In the genomic region with DNA sequence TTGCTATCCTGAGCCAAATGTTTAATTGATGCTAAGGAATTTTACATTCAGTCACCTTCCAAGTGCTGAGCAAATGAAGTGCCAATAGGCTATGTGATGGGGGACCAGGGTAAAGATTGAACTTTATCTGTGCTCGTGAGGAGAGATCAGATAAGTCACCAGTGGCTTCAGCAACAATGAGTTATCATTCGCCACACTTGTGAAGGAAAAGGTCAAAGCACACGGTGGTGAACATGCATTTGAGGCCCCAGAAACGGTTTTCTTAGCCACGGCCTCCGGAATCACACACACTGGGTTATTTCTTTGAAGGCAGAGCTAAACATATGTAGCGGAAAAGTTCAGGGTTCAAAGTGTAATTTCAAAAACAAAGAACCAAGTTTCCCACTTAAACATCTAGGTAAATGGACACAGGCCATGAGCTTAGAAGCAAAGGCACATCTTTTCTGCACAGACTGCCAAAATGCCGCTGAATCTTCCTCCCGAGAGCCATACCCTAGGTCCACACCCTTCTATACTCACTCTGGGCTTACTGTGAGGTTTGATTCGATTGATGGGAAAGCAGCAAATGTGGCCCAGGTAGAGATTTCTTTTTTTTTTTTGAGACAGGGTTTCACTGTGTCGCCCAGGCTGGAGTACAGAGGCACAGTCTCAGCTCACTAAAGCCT, we compare ENCODE assay signal across 2 cellular contexts.
TF ChIP-seq lines count a peak whose summit lies in the region.

No MANE protein-coding gene starts in this region.

TF ChIP-seq in HepG2, 621 proteins besides CTCF, POLR2A, EP300 and RAD21 (continues in another document):
- TF ChIP-seq, protein P1, sequence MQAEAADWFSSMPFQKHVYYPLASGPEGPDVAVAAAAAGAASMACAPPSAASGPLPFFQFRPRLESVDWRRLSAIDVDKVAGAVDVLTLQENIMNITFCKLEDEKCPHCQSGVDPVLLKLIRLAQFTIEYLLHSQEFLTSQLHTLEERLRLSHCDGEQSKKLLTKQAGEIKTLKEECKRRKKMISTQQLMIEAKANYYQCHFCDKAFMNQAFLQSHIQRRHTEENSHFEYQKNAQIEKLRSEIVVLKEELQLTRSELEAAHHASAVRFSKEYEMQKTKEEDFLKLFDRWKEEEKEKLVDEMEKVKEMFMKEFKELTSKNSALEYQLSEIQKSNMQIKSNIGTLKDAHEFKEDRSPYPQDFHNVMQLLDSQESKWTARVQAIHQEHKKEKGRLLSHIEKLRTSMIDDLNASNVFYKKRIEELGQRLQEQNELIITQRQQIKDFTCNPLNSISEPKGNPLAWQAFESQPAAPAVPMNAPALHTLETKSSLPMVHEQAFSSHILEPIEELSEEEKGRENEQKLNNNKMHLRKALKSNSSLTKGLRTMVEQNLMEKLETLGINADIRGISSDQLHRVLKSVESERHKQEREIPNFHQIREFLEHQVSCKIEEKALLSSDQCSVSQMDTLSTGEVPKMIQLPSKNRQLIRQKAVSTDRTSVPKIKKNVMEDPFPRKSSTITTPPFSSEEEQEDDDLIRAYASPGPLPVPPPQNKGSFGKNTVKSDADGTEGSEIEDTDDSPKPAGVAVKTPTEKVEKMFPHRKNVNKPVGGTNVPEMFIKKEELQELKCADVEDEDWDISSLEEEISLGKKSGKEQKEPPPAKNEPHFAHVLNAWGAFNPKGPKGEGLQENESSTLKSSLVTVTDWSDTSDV (CRISPR knock-in tag; IDR thresholded peaks at IDR 0.05), result no peak
- TF ChIP-seq PHF21A (CRISPR knock-in tag; IDR thresholded peaks at IDR 0.05) (peak; percentile 90), NFKBIZ (CRISPR knock-in tag; IDR thresholded peaks at IDR 0.05) (no peak), MBD4 (IDR thresholded peaks at IDR 0.05; ENCODE audit: borderline replicate concordance, low read length) (no peak), PAWR (CRISPR knock-in tag; IDR thresholded peaks at IDR 0.05; ENCODE audit: borderline replicate concordance) (no peak), ZNF331 (CRISPR knock-in tag; IDR thresholded peaks at IDR 0.05) (peak; percentile 60; the same call in 1 of the 2 replicates), ZNF24 (IDR thresholded peaks at IDR 0.05) (0 out of 2 replicates have a peak, but pooled peaks have one; percentile 17), ZFP37 (CRISPR knock-in tag; IDR thresholded peaks at IDR 0.05; ENCODE audit: borderline replicate concordance) (peak; percentile 83; the same call in 1 of the 2 replicates), TCF12 (IDR thresholded peaks at IDR 0.05) (no peak), TCF12 (CRISPR knock-in tag; IDR thresholded peaks at IDR 0.05) (0 out of 2 replicates have a peak, but pooled peaks have one; percentile 59), ZNF678 (CRISPR knock-in tag; IDR thresholded peaks at IDR 0.05) (no peak), BCL6 (CRISPR knock-in tag; IDR thresholded peaks at IDR 0.05) (peak; percentile 88)
- TF ChIP-seq, protein P2, sequence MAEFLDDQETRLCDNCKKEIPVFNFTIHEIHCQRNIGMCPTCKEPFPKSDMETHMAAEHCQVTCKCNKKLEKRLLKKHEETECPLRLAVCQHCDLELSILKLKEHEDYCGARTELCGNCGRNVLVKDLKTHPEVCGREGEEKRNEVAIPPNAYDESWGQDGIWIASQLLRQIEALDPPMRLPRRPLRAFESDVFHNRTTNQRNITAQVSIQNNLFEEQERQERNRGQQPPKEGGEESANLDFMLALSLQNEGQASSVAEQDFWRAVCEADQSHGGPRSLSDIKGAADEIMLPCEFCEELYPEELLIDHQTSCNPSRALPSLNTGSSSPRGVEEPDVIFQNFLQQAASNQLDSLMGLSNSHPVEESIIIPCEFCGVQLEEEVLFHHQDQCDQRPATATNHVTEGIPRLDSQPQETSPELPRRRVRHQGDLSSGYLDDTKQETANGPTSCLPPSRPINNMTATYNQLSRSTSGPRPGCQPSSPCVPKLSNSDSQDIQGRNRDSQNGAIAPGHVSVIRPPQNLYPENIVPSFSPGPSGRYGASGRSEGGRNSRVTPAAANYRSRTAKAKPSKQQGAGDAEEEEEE (CRISPR knock-in tag; IDR thresholded peaks at IDR 0.05; ENCODE audit: borderline replicate concordance), result no peak
- TF ChIP-seq, protein P3, sequence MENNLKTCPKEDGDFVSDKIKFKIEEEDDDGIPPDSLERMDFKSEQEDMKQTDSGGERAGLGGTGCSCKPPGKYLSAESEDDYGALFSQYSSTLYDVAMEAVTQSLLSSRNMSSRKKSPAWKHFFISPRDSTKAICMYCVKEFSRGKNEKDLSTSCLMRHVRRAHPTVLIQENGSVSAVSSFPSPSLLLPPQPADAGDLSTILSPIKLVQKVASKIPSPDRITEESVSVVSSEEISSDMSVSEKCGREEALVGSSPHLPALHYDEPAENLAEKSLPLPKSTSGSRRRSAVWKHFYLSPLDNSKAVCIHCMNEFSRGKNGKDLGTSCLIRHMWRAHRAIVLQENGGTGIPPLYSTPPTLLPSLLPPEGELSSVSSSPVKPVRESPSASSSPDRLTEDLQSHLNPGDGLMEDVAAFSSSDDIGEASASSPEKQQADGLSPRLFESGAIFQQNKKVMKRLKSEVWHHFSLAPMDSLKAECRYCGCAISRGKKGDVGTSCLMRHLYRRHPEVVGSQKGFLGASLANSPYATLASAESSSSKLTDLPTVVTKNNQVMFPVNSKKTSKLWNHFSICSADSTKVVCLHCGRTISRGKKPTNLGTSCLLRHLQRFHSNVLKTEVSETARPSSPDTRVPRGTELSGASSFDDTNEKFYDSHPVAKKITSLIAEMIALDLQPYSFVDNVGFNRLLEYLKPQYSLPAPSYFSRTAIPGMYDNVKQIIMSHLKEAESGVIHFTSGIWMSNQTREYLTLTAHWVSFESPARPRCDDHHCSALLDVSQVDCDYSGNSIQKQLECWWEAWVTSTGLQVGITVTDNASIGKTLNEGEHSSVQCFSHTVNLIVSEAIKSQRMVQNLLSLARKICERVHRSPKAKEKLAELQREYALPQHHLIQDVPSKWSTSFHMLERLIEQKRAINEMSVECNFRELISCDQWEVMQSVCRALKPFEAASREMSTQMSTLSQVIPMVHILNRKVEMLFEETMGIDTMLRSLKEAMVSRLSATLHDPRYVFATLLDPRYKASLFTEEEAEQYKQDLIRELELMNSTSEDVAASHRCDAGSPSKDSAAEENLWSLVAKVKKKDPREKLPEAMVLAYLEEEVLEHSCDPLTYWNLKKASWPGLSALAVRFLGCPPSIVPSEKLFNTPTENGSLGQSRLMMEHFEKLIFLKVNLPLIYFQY (CRISPR knock-in tag; IDR thresholded peaks at IDR 0.05; ENCODE audit: borderline replicate concordance), result 0 out of 2 replicates have a peak, but pooled peaks have one; percentile 20
- TF ChIP-seq, protein P4, sequence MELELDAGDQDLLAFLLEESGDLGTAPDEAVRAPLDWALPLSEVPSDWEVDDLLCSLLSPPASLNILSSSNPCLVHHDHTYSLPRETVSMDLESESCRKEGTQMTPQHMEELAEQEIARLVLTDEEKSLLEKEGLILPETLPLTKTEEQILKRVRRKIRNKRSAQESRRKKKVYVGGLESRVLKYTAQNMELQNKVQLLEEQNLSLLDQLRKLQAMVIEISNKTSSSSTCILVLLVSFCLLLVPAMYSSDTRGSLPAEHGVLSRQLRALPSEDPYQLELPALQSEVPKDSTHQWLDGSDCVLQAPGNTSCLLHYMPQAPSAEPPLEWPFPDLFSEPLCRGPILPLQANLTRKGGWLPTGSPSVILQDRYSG (CRISPR knock-in tag; IDR thresholded peaks at IDR 0.05), result 0 out of 2 replicates have a peak, but pooled peaks have one; percentile 56

TF ChIP-seq in H1, 55 proteins besides CTCF, POLR2A, EP300 and RAD21:
- TF ChIP-seq RNF2 (IDR thresholded peaks at IDR 0.05; ENCODE audit: borderline replicate concordance, low read depth, low read length, missing control alignments, poor library complexity, severe bottlenecking) (no peak), CBX5 (IDR thresholded peaks at IDR 0.05; ENCODE audit: low read depth, low read length) (no peak), PHF8 (conservative IDR thresholded peaks at IDR 0.05; ENCODE audit: low read depth, low read length) (no peak), KDM1A (IDR thresholded peaks at IDR 0.05; ENCODE audit: borderline replicate concordance, low read length) (no peak), BCL11A (IDR thresholded peaks at IDR 0.05; ENCODE audit: low read depth in 2 of 2, low read length in 2 of 2) (no peak)
- TF ChIP-seq, protein P5, sequence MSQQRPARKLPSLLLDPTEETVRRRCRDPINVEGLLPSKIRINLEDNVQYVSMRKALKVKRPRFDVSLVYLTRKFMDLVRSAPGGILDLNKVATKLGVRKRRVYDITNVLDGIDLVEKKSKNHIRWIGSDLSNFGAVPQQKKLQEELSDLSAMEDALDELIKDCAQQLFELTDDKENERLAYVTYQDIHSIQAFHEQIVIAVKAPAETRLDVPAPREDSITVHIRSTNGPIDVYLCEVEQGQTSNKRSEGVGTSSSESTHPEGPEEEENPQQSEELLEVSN (IDR thresholded peaks at IDR 0.05), result peak; percentile 22; the same call in 1 of the 2 replicates
- TF ChIP-seq, protein P6, sequence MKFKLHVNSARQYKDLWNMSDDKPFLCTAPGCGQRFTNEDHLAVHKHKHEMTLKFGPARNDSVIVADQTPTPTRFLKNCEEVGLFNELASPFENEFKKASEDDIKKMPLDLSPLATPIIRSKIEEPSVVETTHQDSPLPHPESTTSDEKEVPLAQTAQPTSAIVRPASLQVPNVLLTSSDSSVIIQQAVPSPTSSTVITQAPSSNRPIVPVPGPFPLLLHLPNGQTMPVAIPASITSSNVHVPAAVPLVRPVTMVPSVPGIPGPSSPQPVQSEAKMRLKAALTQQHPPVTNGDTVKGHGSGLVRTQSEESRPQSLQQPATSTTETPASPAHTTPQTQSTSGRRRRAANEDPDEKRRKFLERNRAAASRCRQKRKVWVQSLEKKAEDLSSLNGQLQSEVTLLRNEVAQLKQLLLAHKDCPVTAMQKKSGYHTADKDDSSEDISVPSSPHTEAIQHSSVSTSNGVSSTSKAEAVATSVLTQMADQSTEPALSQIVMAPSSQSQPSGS (IDR thresholded peaks at IDR 0.05; ENCODE audit: low read length), result no peak
